In genomic region chr3:171283248-171284222, GRCh38 we compare ENCODE assay signal across 13 cellular contexts.
DNase-seq lines count a peak whose midpoint lies in the region; ATAC-seq and TF ChIP-seq lines count a peak whose summit lies in the region.
"Had no signal": no experiment of that assay in that cellular context is flagged by ENCODE, and none has a peak within 500 bp of the region (broad histone marks: within the 10 kb centered on the region; RNA-seq: fewer than 3 reads in every experiment).

No MANE protein-coding gene starts in this region.

- TF ChIP-seq EP300 in stomach (IDR thresholded peaks at IDR 0.05), result no peak

- no peaks in the 10 kb centered on the region for H3K79me1 ChIP-seq in H9 (ENCODE audit: insufficient read depth, low read depth, low read length, poor library complexity, severe bottlenecking)

- no peak overlapping the region for H4K5ac ChIP-seq in H9 (ENCODE audit: insufficient read length, low read depth, low read length)

- H3K4me2 ChIP-seq in H9 (ENCODE audit: insufficient read depth, insufficient read length, low read length), result no peak overlapping the region

- H3K9me3 ChIP-seq in H9 (ENCODE audit: control insufficient read depth, low read depth, low read length) (no peaks in the 10 kb centered on the region), ascending aorta (no peaks in the 10 kb centered on the region), right cardiac atrium (ENCODE audit: control insufficient read depth, low read length) (no peaks in the 10 kb centered on the region), stomach (no peaks in the 10 kb centered on the region), mucosa of descending colon (no peaks in the 10 kb centered on the region)

- no peak overlapping the region for H3K9ac ChIP-seq in H9 (ENCODE audit: extremely low read depth, insufficient read length, low read length)

- no peaks in the 10 kb centered on the region for H3K36me3 ChIP-seq in ascending aorta
- no peaks in the 10 kb centered on the region for H3K36me3 ChIP-seq in stomach
- no peaks in the 10 kb centered on the region for H3K36me3 ChIP-seq in mucosa of descending colon (ENCODE audit: low read depth)

- H3K23me2 ChIP-seq in H9 (ENCODE audit: insufficient read length, low read depth, low read length, poor library complexity, severe bottlenecking), result no peaks in the 10 kb centered on the region

- no peak overlapping the region for H3K18ac ChIP-seq in H9 (ENCODE audit: insufficient read length, low read depth, low read length)

- DNase-seq in H9 (no peak), ascending aorta (ENCODE audit: low spot score in 2 of 2) (peak in 1 of 2 donors; percentile 71), right cardiac atrium (peak; percentile 23 to 59 (median 58)), stomach (no peak), mucosa of descending colon (no peak), NOMO-1 (lab: John Stamatoyannopoulos, UW; ENCODE audit: unreplicated experiment in 2 of 2) (no peak)
- DNase-seq: activated CD4-positive, alpha-beta T cell treated with anti-CD3 and anti-CD28 coated beads, Interleukin-2, amount 10 ng/mL, durations not matched to agents 7 days and 5 days; activated naive CD8-positive, alpha-beta T cell treated with anti-CD3 and anti-CD28 coated beads, Interleukin-2, amount 10 ng/mL, durations not matched to agents 7 days and 5 days; immature natural killer cell; NCI-H345 had no signal

- intact Hi-C loops in ascending aorta (cut with DNase I), result loop anchor here (5.0 to 10.0 kb wide), 3 partner anchors 39 to 1519 kb away; partner anchors contain the start of genes ACTRT3, TERC and TNIK
- intact Hi-C loops in right cardiac atrium (cut with DNase I), result no loop called here
- intact Hi-C loops in stomach (cut with DNase I; ENCODE audit: low total_unique reads), result no loop called here
- intact Hi-C loops in mucosa of descending colon (cut with DNase I, micrococcal nuclease), result no loop called here

- ATAC-seq in right cardiac atrium (peak in 1 of 2 donors; percentile 18), GM21390 (IDR thresholded peaks at IDR 0.05; ENCODE audit: unreplicated experiment) (no peak), mucosa of descending colon (no peak), GM21515 (IDR thresholded peaks at IDR 0.05; ENCODE audit: unreplicated experiment) (no peak)
- ATAC-seq: HepG2 had no signal

- no peaks in the 10 kb centered on the region; a peak in 1 of 7 replicates for H3K36me3 Mint-ChIP-seq in H9 (ENCODE audit: insufficient read depth in 1 of 3, low read depth in 3 of 3)
- H3K36me3 Mint-ChIP-seq: immature natural killer cell had no signal

- H3K4me3 ChIP-seq in ascending aorta, result peak overlapping the region in 1 of 2 donors; percentile 43
- H3K4me3 ChIP-seq in right cardiac atrium (ENCODE audit: low read length), result no peak overlapping the region
- H3K4me3 ChIP-seq in stomach, result no peak overlapping the region
- H3K4me3 ChIP-seq in mucosa of descending colon, result no peak overlapping the region

- peaks cover 4% of the 10 kb centered on the region; the same call in 1 of the 2 replicates for H3K79me2 ChIP-seq in H9 (ENCODE audit: insufficient read depth, low read length)

- H2AFZ ChIP-seq in H9 (ENCODE audit: low read length), result no peak overlapping the region

- peak overlapping the region in 1 of 3 experiments; percentile 8; a peak in 1 of 7 replicates for H3K27ac Mint-ChIP-seq in H9
- H3K27ac Mint-ChIP-seq: activated CD4-positive, alpha-beta T cell treated with anti-CD3 and anti-CD28 coated beads, Interleukin-2, amount 10 ng/mL, durations not matched to agents 7 days and 5 days; activated naive CD8-positive, alpha-beta T cell treated with anti-CD3 and anti-CD28 coated beads, Interleukin-2, amount 10 ng/mL, durations not matched to agents 7 days and 5 days; immature natural killer cell had no signal

- no peak overlapping the region for H2BK12ac ChIP-seq in H9 (ENCODE audit: insufficient read length, low read depth, low read length)

- no peak overlapping the region for H3T11ph ChIP-seq in H9 (ENCODE audit: low read length)

- no peak overlapping the region for H2BK5ac ChIP-seq in H9 (ENCODE audit: insufficient read length, low read length)

- TF ChIP-seq CTCF in H9 (conservative IDR thresholded peaks at IDR 0.05) (no peak), ascending aorta (IDR thresholded peaks at IDR 0.05) (no peak), stomach (IDR thresholded peaks at IDR 0.05) (no peak), mucosa of descending colon (IDR thresholded peaks at IDR 0.05) (no peak)

- no peaks in the 10 kb centered on the region for H4K20me1 ChIP-seq in H9 (ENCODE audit: control insufficient read depth, insufficient read depth, insufficient read length)

- H3K27me3 Mint-ChIP-seq in H9 (ENCODE audit: low read depth), result no peaks in the 10 kb centered on the region
- H3K27me3 Mint-ChIP-seq: activated CD4-positive, alpha-beta T cell treated with anti-CD3 and anti-CD28 coated beads, Interleukin-2, amount 10 ng/mL, durations not matched to agents 7 days and 5 days; activated naive CD8-positive, alpha-beta T cell treated with anti-CD3 and anti-CD28 coated beads, Interleukin-2, amount 10 ng/mL, durations not matched to agents 7 days and 5 days had no signal

- no peak overlapping the region for H3K14ac ChIP-seq in H9 (ENCODE audit: insufficient read depth, low read length)

- H3K27me3 ChIP-seq in H9 (ENCODE audit: insufficient read depth, low read length) (no peaks in the 10 kb centered on the region), ascending aorta (no peaks in the 10 kb centered on the region), right cardiac atrium (ENCODE audit: control insufficient read depth, insufficient read depth) (no peaks in the 10 kb centered on the region), stomach (no peaks in the 10 kb centered on the region)

- H2BK20ac ChIP-seq in H9 (ENCODE audit: low read depth, low read length, poor library complexity, severe bottlenecking), result no peak overlapping the region

- H2BK120ac ChIP-seq in H9 (ENCODE audit: low read depth, low read length, poor library complexity, severe bottlenecking), result no peak overlapping the region

- no peak overlapping the region for H3K56ac ChIP-seq in H9 (ENCODE audit: insufficient read length, low read depth, low read length)

- H3K4me1 Mint-ChIP-seq in H9, result peaks cover 8 to 20% of the 10 kb centered on the region in 2 experiments

- no peak overlapping the region for H3K4ac ChIP-seq in H9 (ENCODE audit: low read depth, low read length)

- H2AK5ac ChIP-seq in H9 (ENCODE audit: insufficient read length, low read length), result peak overlapping the region; percentile 69

- H2BK15ac ChIP-seq in H9 (ENCODE audit: low read depth, low read length), result no peak overlapping the region

- H4K91ac ChIP-seq in H9 (ENCODE audit: insufficient read length, low read depth, low read length), result no peak overlapping the region

- H3K27ac ChIP-seq in H9 (ENCODE audit: insufficient read length, low read depth, low read length) (no peak overlapping the region), ascending aorta (peak overlapping the region; percentile 75 to 83), right cardiac atrium (ENCODE audit: low read length) (peak overlapping the region; percentile 69), stomach (peak overlapping the region in 4 of 5 donors; percentile 36 to 73 (median 61))

- no peaks in the 10 kb centered on the region for H3K9me3 Mint-ChIP-seq in H9

- H4K8ac ChIP-seq in H9 (replicated peaks; ENCODE audit: insufficient read length, low read depth, low read length), result no peak overlapping the region

- TF ChIP-seq POLR2A in stomach (IDR thresholded peaks at IDR 0.05), result no peak

- WGBS in H9 (ENCODE audit: extremely low coverage, insufficient read length, low lambda C conversion rate), result no CpG with 5 or more reads among the region's 9 CpGs
- WGBS in right cardiac atrium, result 67% methylated on average over 9 of the region's 9 CpGs
- whole genome bisulfite sequencing in stomach, 5 donors, result 72 to 85% (median 81%) methylated on average over 9 of the region's 9 CpGs

- no peak overlapping the region for H3K4me3 Mint-ChIP-seq in H9
- H3K4me3 Mint-ChIP-seq: activated CD4-positive, alpha-beta T cell treated with anti-CD3 and anti-CD28 coated beads, Interleukin-2, amount 10 ng/mL, durations not matched to agents 7 days and 5 days; activated naive CD8-positive, alpha-beta T cell treated with anti-CD3 and anti-CD28 coated beads, Interleukin-2, amount 10 ng/mL, durations not matched to agents 7 days and 5 days; immature natural killer cell had no signal

- H3K4me1 ChIP-seq in H9 (ENCODE audit: insufficient read depth, low read length), result peaks cover 3% of the 10 kb centered on the region
- peaks cover 0 to 28% of the 10 kb centered on the region in 2 donors for H3K4me1 ChIP-seq in ascending aorta
- peaks cover 4% of the 10 kb centered on the region for H3K4me1 ChIP-seq in right cardiac atrium (ENCODE audit: control insufficient read depth, insufficient read depth, low read length)
- H3K4me1 ChIP-seq in stomach, result peaks cover 0 to 61% (median 33%) of the 10 kb centered on the region in 4 donors
- H3K4me1 ChIP-seq in mucosa of descending colon (ENCODE audit: low read depth), result no peaks in the 10 kb centered on the region

- H3K23ac ChIP-seq in H9 (ENCODE audit: insufficient read length, low read depth, low read length), result no peak overlapping the region

Comparison
In these comparisons a context has a peak if more than half of its experiments do, and no peak if none do; other contexts are left out.
1. DNase-seq: peak in right cardiac atrium (3 of 3); none in H9 (single experiment), stomach (single experiment), mucosa of descending colon (0 of 3) and NOMO-1 (0 of 2).